Comparison of ENCODE assay signal across 9 cellular contexts in the genomic region with DNA sequence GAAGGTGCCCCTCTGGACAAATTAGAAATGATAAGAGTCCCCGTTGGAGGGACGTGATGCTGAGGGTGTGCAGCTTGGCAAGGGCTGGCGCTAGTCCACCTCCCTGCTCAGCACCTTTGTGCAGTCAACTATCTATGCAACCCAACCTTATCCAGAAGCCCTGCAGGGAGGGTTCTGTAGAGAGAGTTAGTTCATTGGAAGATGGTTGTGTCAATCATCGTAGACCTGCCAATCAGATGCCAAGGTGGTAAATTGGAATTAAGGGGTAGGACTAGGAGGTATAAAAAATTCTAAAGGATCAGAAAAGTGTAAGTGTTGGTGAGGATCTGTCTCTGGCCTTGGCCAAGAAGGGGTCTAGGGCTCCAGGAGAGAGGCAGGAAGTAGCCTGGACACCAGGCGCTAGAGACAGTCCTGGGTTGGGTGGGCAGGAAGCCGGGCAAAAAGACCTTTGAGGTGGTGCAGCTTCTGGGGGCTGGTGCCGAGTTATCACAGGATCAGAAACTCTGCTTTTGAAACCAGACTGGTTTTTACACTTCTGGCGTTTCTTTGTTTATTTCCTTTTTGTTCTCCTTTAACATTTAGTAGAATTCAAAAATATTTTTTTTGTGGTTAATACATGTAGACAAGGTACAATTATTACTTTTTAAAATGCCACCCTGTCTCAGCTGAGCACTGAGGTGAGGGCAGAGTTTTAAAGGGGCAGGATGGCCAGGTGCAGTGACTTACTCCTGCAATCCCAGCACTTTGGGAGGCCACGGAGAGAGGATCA. TPM values are rescaled to one million over a fixed set of nuclear protein-coding genes. Genes with fewer than 3 reads are reported as not detected.
A peak's percentile ranks its signal among the peaks of the same experiment; 100 is the strongest.
DNase-seq lines count a peak whose midpoint lies in the region; ATAC-seq and TF ChIP-seq lines count a peak whose summit lies in the region.
"Had no signal": no experiment of that assay in that cellular context is flagged by ENCODE, and none has a peak within 500 bp of the region (broad histone marks: within the 10 kb centered on the region; RNA-seq: fewer than 3 reads in every experiment).

No MANE protein-coding gene starts in this region.

- H3K4me1 ChIP-seq in ascending aorta, result peaks cover 6 to 20% of the 10 kb centered on the region in 2 donors
- peaks cover 36% of the 10 kb centered on the region for H3K4me1 ChIP-seq in hepatocyte (ENCODE audit: insufficient read depth)

- peak; percentile 87 for DNase-seq in activated CD4-positive, alpha-beta T cell treated with anti-CD3 and anti-CD28 coated beads, Interleukin-2, amount 10 ng/mL, durations not matched to agents 24 days and 14 days
- no peak for DNase-seq in activated CD4-positive, alpha-beta T cell treated with anti-CD3 and anti-CD28 coated beads, Interleukin-2, amount 50 U/mL, for 4 hours
- DNase-seq in NOMO-1 treated with DMSO at 0.1 percent for 48 hours (lab: John Stamatoyannopoulos, UW; ENCODE audit: unreplicated experiment), result peak; percentile 30
- DNase-seq in ascending aorta (ENCODE audit: low spot score in 2 of 2), result no peak
- no peak for DNase-seq in hepatocyte (ENCODE audit: low spot score)
- DNase-seq in stimulated activated naive B cell treated with anti-CD40 and anti-IgM and Interleukin-4, amounts not matched to agents 10 μg/mL and 1 μg/mL and 100 μg/mL, for 72 hours, result peak; percentile 53
- DNase-seq in GF-D8 (lab: John Stamatoyannopoulos, UW), result no peak

- H3K27ac ChIP-seq in ascending aorta (peak overlapping the region; percentile 61 to 82), hepatocyte (peak overlapping the region; percentile 18)

- TF ChIP-seq CTCF in ascending aorta (IDR thresholded peaks at IDR 0.05) (no peak), hepatocyte (IDR thresholded peaks at IDR 0.05; ENCODE audit: poor library complexity) (no peak)

- no peaks in the 10 kb centered on the region for H3K27me3 ChIP-seq in ascending aorta
- H3K27me3 ChIP-seq in hepatocyte, result no peaks in the 10 kb centered on the region

- H3K4me3 ChIP-seq in ascending aorta (peak overlapping the region in 1 of 2 donors; percentile 42), hepatocyte (no peak overlapping the region)

- H3K4me2 ChIP-seq in hepatocyte, result peak overlapping the region; percentile 78

- H3K9me3 ChIP-seq in ascending aorta (no peaks in the 10 kb centered on the region), hepatocyte (ENCODE audit: low read depth) (no peaks in the 10 kb centered on the region)
- H3K9me3 ChIP-seq: thoracic aorta had no signal

- peak overlapping the region; percentile 82 for H3K4me3 Mint-ChIP-seq in activated CD4-positive, alpha-beta T cell treated with anti-CD3 and anti-CD28 coated beads, Interleukin-2, amount 10 ng/mL, durations not matched to agents 24 days and 14 days
- H3K4me3 Mint-ChIP-seq in stimulated activated naive B cell treated with anti-CD40 and anti-IgM and Interleukin-4, amounts not matched to agents 10 μg/mL and 1 μg/mL and 100 μg/mL, for 72 hours, result peak overlapping the region; percentile 63 to 75

- peaks cover 35% of the 10 kb centered on the region for H3K4me1 Mint-ChIP-seq in activated CD4-positive, alpha-beta T cell treated with anti-CD3 and anti-CD28 coated beads, Interleukin-2, amount 10 ng/mL, durations not matched to agents 24 days and 14 days
- peaks cover 18 to 22% of the 10 kb centered on the region in 2 donors for H3K4me1 Mint-ChIP-seq in stimulated activated naive B cell treated with anti-CD40 and anti-IgM and Interleukin-4, amounts not matched to agents 10 μg/mL and 1 μg/mL and 100 μg/mL, for 72 hours

- peak; percentile 86 to 91 for ATAC-seq in stimulated activated naive B cell treated with anti-CD40 and anti-IgM and Interleukin-4, amounts not matched to agents 10 μg/mL and 1 μg/mL and 100 μg/mL, for 72 hours (replicated peaks)
- no peak for ATAC-seq in GM21447 (IDR thresholded peaks at IDR 0.05; ENCODE audit: unreplicated experiment)

- peaks cover 7% of the 10 kb centered on the region for H3K79me2 ChIP-seq in hepatocyte

- intact Hi-C loops in activated CD4-positive, alpha-beta T cell treated with anti-CD3 and anti-CD28 coated beads, Interleukin-2, amount 10 ng/mL, durations not matched to agents 24 days and 14 days (cut with micrococcal nuclease), result no loop called here
- intact Hi-C loops in ascending aorta (cut with DNase I), result no loop called here

- no peaks in the 10 kb centered on the region for H3K27me3 Mint-ChIP-seq in activated CD4-positive, alpha-beta T cell treated with anti-CD3 and anti-CD28 coated beads, Interleukin-2, amount 10 ng/mL, durations not matched to agents 24 days and 14 days
- peaks cover 0 to 6% of the 10 kb centered on the region in 2 donors for H3K27me3 Mint-ChIP-seq in stimulated activated naive B cell treated with anti-CD40 and anti-IgM and Interleukin-4, amounts not matched to agents 10 μg/mL and 1 μg/mL and 100 μg/mL, for 72 hours

- H2AFZ ChIP-seq in hepatocyte, result no peak overlapping the region

- H3K36me3 ChIP-seq in ascending aorta, result peaks cover 0 to 5% of the 10 kb centered on the region in 2 donors
- H3K36me3 ChIP-seq in hepatocyte (replicated peaks; ENCODE audit: insufficient read depth, low read depth), result no peaks in the 10 kb centered on the region
- H3K36me3 ChIP-seq: thoracic aorta had no signal

- 87% methylated on average over 9 of the region's 9 CpGs for WGBS in hepatocyte (ENCODE audit: low lambda C conversion rate, missing lambda C conversion rate)

- H3K36me3 Mint-ChIP-seq in activated CD4-positive, alpha-beta T cell treated with anti-CD3 and anti-CD28 coated beads, Interleukin-2, amount 10 ng/mL, durations not matched to agents 24 days and 14 days (ENCODE audit: low read depth), result peaks cover 11% of the 10 kb centered on the region
- peaks cover 7% of the 10 kb centered on the region in 2 donors for H3K36me3 Mint-ChIP-seq in stimulated activated naive B cell treated with anti-CD40 and anti-IgM and Interleukin-4, amounts not matched to agents 10 μg/mL and 1 μg/mL and 100 μg/mL, for 72 hours

- no peaks in the 10 kb centered on the region for H4K20me1 ChIP-seq in hepatocyte (ENCODE audit: insufficient read depth, poor library complexity, severe bottlenecking)

- H3K9me3 Mint-ChIP-seq in activated CD4-positive, alpha-beta T cell treated with anti-CD3 and anti-CD28 coated beads, Interleukin-2, amount 10 ng/mL, durations not matched to agents 24 days and 14 days, result no peaks in the 10 kb centered on the region
- no peaks in the 10 kb centered on the region for H3K9me3 Mint-ChIP-seq in stimulated activated naive B cell treated with anti-CD40 and anti-IgM and Interleukin-4, amounts not matched to agents 10 μg/mL and 1 μg/mL and 100 μg/mL, for 72 hours

- no peaks in the 10 kb centered on the region for H3K9me2 ChIP-seq in hepatocyte (replicated peaks; ENCODE audit: insufficient read depth)

- peak overlapping the region; percentile 89 for H3K27ac Mint-ChIP-seq in activated CD4-positive, alpha-beta T cell treated with anti-CD3 and anti-CD28 coated beads, Interleukin-2, amount 10 ng/mL, durations not matched to agents 24 days and 14 days
- peak overlapping the region; percentile 42 for H3K27ac Mint-ChIP-seq in stimulated activated naive B cell treated with anti-CD40 and anti-IgM and Interleukin-4, amounts not matched to agents 10 μg/mL and 1 μg/mL and 100 μg/mL, for 72 hours

RNA-seq across cellular contexts. Expression of a gene that starts 1.6 kb away (rescaled TPM):
- 6.0 and 6.9 TPM in 2 replicates for total RNA-seq in activated CD4-positive, alpha-beta T cell treated with anti-CD3 and anti-CD28 coated beads, Interleukin-2, amount 10 ng/mL, durations not matched to agents 24 days and 14 days
- total RNA-seq in ascending aorta (4.6 TPM), hepatocyte (17.9 and 23.6 TPM in 2 replicates)
- 29.7 and 39.1 TPM in 2 replicates for polyA plus RNA-seq in hepatocyte

RNA-seq across cellular contexts. Expression of a gene that starts 25.9 kb away (rescaled TPM):
- 3.5 and 4.0 TPM in 2 replicates for total RNA-seq in activated CD4-positive, alpha-beta T cell treated with anti-CD3 and anti-CD28 coated beads, Interleukin-2, amount 10 ng/mL, durations not matched to agents 24 days and 14 days
- total RNA-seq in ascending aorta (not detected), hepatocyte (1.3 and 2.8 TPM in 2 replicates)
- 0.47 and 0.97 TPM in 2 replicates for polyA plus RNA-seq in hepatocyte
- total RNA-seq: thoracic aorta had no signal

RNA-seq across cellular contexts. Expression of a gene that starts 36.7 kb away (rescaled TPM):
- total RNA-seq in activated CD4-positive, alpha-beta T cell treated with anti-CD3 and anti-CD28 coated beads, Interleukin-2, amount 10 ng/mL, durations not matched to agents 24 days and 14 days, result 288 and 296 TPM in 2 replicates
- total RNA-seq in ascending aorta (0.96 TPM), hepatocyte (0.57 and 1.1 TPM in 2 replicates)
- polyA plus RNA-seq in hepatocyte, result 0.92 and 1.5 TPM in 2 replicates

RNA-seq across cellular contexts. Expression of a gene that starts 57.7 kb away (rescaled TPM):
- total RNA-seq in activated CD4-positive, alpha-beta T cell treated with anti-CD3 and anti-CD28 coated beads, Interleukin-2, amount 10 ng/mL, durations not matched to agents 24 days and 14 days, result 519 and 540 TPM in 2 replicates
- total RNA-seq in ascending aorta (11.5 TPM), hepatocyte (4.7 and 10.5 TPM in 2 replicates)
- polyA plus RNA-seq in hepatocyte, result 9.9 and 11.3 TPM in 2 replicates

Comparison
In these comparisons a context has a peak if more than half of its experiments do, and no peak if none do; other contexts are left out.
1. DNase-seq: peak in activated CD4-positive, alpha-beta T cell treated with anti-CD3 and anti-CD28 coated beads, Interleukin-2, amount 10 ng/mL, durations not matched to agents 24 days and 14 days (single experiment), NOMO-1 treated with DMSO at 0.1 percent for 48 hours (single experiment) and stimulated activated naive B cell treated with anti-CD40 and anti-IgM and Interleukin-4, amounts not matched to agents 10 μg/mL and 1 μg/mL and 100 μg/mL, for 72 hours (single experiment); none in activated CD4-positive, alpha-beta T cell treated with anti-CD3 and anti-CD28 coated beads, Interleukin-2, amount 50 U/mL, for 4 hours (0 of 2), ascending aorta (0 of 2), hepatocyte (single experiment) and GF-D8 (single experiment).
2. RNA of a gene that starts 36.7 kb away (total RNA-seq): 288 to 296 TPM in activated CD4-positive, alpha-beta T cell treated with anti-CD3 and anti-CD28 coated beads, Interleukin-2, amount 10 ng/mL, durations not matched to agents 24 days and 14 days; 0.96 TPM in ascending aorta (single experiment) and 0.57 to 1.1 TPM in hepatocyte; every median in the first group is over 100 times any median in the second.